Comparison of ENCODE assay signal across 23 cellular contexts in the genomic region with DNA sequence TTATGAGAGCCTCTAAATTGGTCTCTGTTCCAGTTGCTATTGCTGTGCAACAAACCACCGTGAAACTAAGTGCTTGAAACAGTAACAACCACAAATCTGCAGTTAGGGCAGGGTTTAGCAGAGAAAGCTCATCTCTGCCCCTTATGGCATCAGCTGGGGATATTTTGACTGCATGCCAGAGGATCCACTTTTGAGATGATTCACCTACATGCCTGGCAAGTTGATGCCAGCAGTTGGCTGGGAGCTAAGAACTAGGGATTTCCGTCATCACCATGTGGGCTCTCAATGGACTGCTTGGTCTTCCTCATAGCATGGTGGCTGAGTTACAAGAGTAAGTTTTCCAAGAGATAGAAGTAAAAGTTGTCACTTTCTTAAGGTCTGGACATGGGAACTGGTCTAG. TPM values are rescaled to one million over a fixed set of nuclear protein-coding genes. Genes with fewer than 3 reads are reported as not detected.
DNase-seq lines count a peak whose midpoint lies in the region; ATAC-seq and TF ChIP-seq lines count a peak whose summit lies in the region.
"Had no signal": no experiment of that assay in that cellular context is flagged by ENCODE, and none has a peak within 500 bp of the region (broad histone marks: within the 10 kb centered on the region; RNA-seq: fewer than 3 reads in every experiment).

No MANE protein-coding gene starts in this region.

- no peaks in the 10 kb centered on the region for H3K36me3 ChIP-seq in Caco-2 (ENCODE audit: control insufficient read depth, insufficient read depth, low read length)
- H3K36me3 ChIP-seq: pancreas, sigmoid colon, tibial artery had no signal

- H3K27ac Mint-ChIP-seq in Caco-2 (ENCODE audit: unreplicated experiment), result no peak overlapping the region
- H3K27ac Mint-ChIP-seq: activated B cell treated with CpG ODN at 0.5 μM for 24 hours; activated CD4-positive, alpha-beta memory T cell treated with anti-CD3 and anti-CD28 coated beads for 36 hours; activated naive CD4-positive, alpha-beta T cell treated with anti-CD3 and anti-CD28 coated beads for 36 hours; activated T-cell treated with anti-CD3 and anti-CD28 coated beads, Interleukin-2, amount 50 U/mL, for 24 hours; CD8-positive, alpha-beta memory T cell; natural killer cell had no signal

- H3K4me3 Mint-ChIP-seq in Caco-2 (ENCODE audit: unreplicated experiment), result no peak overlapping the region
- H3K4me3 Mint-ChIP-seq: activated B cell treated with CpG ODN at 0.5 μM for 24 hours; activated CD4-positive, alpha-beta memory T cell treated with anti-CD3 and anti-CD28 coated beads for 36 hours; activated naive CD4-positive, alpha-beta T cell treated with anti-CD3 and anti-CD28 coated beads for 36 hours; activated T-cell treated with anti-CD3 and anti-CD28 coated beads, Interleukin-2, amount 50 U/mL, for 24 hours; CD8-positive, alpha-beta memory T cell; natural killer cell had no signal

- peak; percentile 45 for DNase-seq in AG10803 (ENCODE audit: low read depth)
- DNase-seq in HS-27A (ENCODE audit: low read depth), result peak; percentile 52
- DNase-seq in RKO (ENCODE audit: low spot score), result peak; percentile 25
- peak; percentile 33 for DNase-seq in fibroblast of gingiva (ENCODE audit: low read depth)
- no peak for DNase-seq in Caco-2
- no peak for DNase-seq in NCI-H1417 (lab: John Stamatoyannopoulos, UW)
- DNase-seq: activated B cell treated with CpG ODN at 0.5 μM for 24 hours; activated CD4-positive, alpha-beta memory T cell treated with anti-CD3 and anti-CD28 coated beads for 36 hours; activated naive CD4-positive, alpha-beta T cell treated with anti-CD3 and anti-CD28 coated beads for 36 hours; activated T-cell treated with anti-CD3 and anti-CD28 coated beads, Interleukin-2, amount 50 U/mL, for 24 hours; CD8-positive, alpha-beta memory T cell; GM23248; mesenchymal stem cell; natural killer cell; NCI-H1417 treated with DMSO at 0.1 percent for 48 hours; pancreas; SHP77 treated with DMSO at 0.1 percent for 48 hours; sigmoid colon; stimulated activated naive CD4-positive, alpha-beta T cell; tibial artery had no signal

- no peak overlapping the region for H3K4me3 ChIP-seq in AG10803 (ENCODE audit: low read length)
- H3K4me3 ChIP-seq in Caco-2 (ENCODE audit: low read depth, low read length), result no peak overlapping the region
- H3K4me3 ChIP-seq: GM23248, pancreas, sigmoid colon, tibial artery had no signal

- no peaks in the 10 kb centered on the region for H3K4me1 Mint-ChIP-seq in Caco-2 (ENCODE audit: low read depth, unreplicated experiment)
- H3K4me1 Mint-ChIP-seq: activated B cell treated with CpG ODN at 0.5 μM for 24 hours; CD8-positive, alpha-beta memory T cell; natural killer cell had no signal

- H3K27me3 ChIP-seq in Caco-2 (replicated peaks; ENCODE audit: control insufficient read depth, insufficient read depth, low read length), result no peaks in the 10 kb centered on the region; the same call in 1 of the 2 replicates
- H3K27me3 ChIP-seq: pancreas, sigmoid colon, tibial artery had no signal

- peaks cover 6% of the 10 kb centered on the region for H3K27me3 Mint-ChIP-seq in Caco-2 (ENCODE audit: insufficient read depth, unreplicated experiment)
- H3K27me3 Mint-ChIP-seq: activated B cell treated with CpG ODN at 0.5 μM for 24 hours; activated CD4-positive, alpha-beta memory T cell treated with anti-CD3 and anti-CD28 coated beads for 36 hours; activated T-cell treated with anti-CD3 and anti-CD28 coated beads, Interleukin-2, amount 50 U/mL, for 24 hours; CD8-positive, alpha-beta memory T cell had no signal

- CTCF ChIA-PET in Caco-2 (lab: Charles Lee), result no interaction called here

- no peaks in the 10 kb centered on the region for H3K9me3 Mint-ChIP-seq in Caco-2 (ENCODE audit: unreplicated experiment)
- H3K9me3 Mint-ChIP-seq: activated B cell treated with CpG ODN at 0.5 μM for 24 hours; activated CD4-positive, alpha-beta memory T cell treated with anti-CD3 and anti-CD28 coated beads for 36 hours; activated T-cell treated with anti-CD3 and anti-CD28 coated beads, Interleukin-2, amount 50 U/mL, for 24 hours had no signal

- POLR2A ChIA-PET in Caco-2 (lab: Charles Lee), result no interaction called here

- no peak for ATAC-seq in GM18517 (IDR thresholded peaks at IDR 0.05; ENCODE audit: unreplicated experiment)
- no peak for ATAC-seq in HG03521 (IDR thresholded peaks at IDR 0.05; ENCODE audit: unreplicated experiment)
- ATAC-seq: natural killer cell, pancreas had no signal

- intact Hi-C loops in Caco-2 (cut with micrococcal nuclease; ENCODE audit: unreplicated experiment), result no loop called here

- no peaks in the 10 kb centered on the region for H3K9me3 ChIP-seq in Caco-2
- H3K9me3 ChIP-seq: pancreas, sigmoid colon, tibial artery had no signal

- no peak for TF ChIP-seq CTCF in AG10803 (conservative IDR thresholded peaks at IDR 0.05; ENCODE audit: low read length)
- no peak for TF ChIP-seq CTCF in Caco-2 (IDR thresholded peaks at IDR 0.05; ENCODE audit: insufficient read depth in 1 of 2, low read depth in 1 of 2, low read length in 1 of 2, severe bottlenecking in 1 of 2, unreplicated experiment in 1 of 2)

- H3K36me3 Mint-ChIP-seq in Caco-2 (ENCODE audit: insufficient read depth, unreplicated experiment), result no peaks in the 10 kb centered on the region
- H3K36me3 Mint-ChIP-seq: activated CD4-positive, alpha-beta memory T cell treated with anti-CD3 and anti-CD28 coated beads for 36 hours; CD8-positive, alpha-beta memory T cell; natural killer cell had no signal

- no peaks in the 10 kb centered on the region for H3K4me1 ChIP-seq in Caco-2
- H3K4me1 ChIP-seq: pancreas, tibial artery had no signal

- no TSS peak for BruUV-seq in Caco-2 (replicated peaks; lab: Mats Ljungman, UMichigan)

RNA-seq across cellular contexts. Expression of a gene that starts 35.1 kb away (rescaled TPM):
- 3.0 and 3.1 TPM in 2 replicates for total RNA-seq in Caco-2 (2022)
- total RNA-seq: activated B cell treated with CpG ODN at 0.5 μM for 24 hours; activated CD4-positive, alpha-beta memory T cell treated with anti-CD3 and anti-CD28 coated beads for 36 hours; activated naive CD4-positive, alpha-beta T cell treated with anti-CD3 and anti-CD28 coated beads for 36 hours; CD8-positive, alpha-beta memory T cell; T-helper 1 cell treated with Interleukin-12 subunit alpha and Interleukin-12 subunit beta and Interleukin-4 antibody, amounts not matched to agents 30 ng/mL and 1 ng/mL, for 36 hours had no signal

Comparison
In these comparisons a context has a peak if more than half of its experiments do, and no peak if none do; other contexts are left out.
1. DNase-seq: peak in AG10803 (single experiment), HS-27A (single experiment), RKO (single experiment) and fibroblast of gingiva (single experiment); none in Caco-2 (0 of 2) and NCI-H1417 (0 of 3).